ENCODE assay signal across 31 cellular contexts in the genomic region with DNA sequence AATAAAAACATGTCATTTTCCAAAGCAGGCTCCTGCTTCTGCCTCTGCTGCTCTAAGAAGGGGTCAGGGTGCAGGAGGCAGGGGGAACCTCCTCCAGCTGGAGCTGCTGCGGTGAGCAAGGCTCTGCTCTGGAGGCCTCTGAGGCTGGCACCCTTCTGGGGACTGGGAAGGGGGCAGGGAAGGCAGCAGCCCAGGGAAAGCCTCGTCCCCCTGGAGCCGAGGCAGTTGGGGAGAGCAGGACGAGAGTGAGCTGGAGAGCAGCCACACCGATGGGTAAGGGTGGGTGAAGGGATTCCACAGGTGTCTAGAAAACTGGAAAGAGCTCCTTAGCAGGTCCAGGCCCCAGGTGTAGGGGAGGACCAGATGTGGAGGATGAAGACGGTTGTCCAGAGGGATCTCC. TPM values are rescaled to one million over a fixed set of nuclear protein-coding genes. Genes with fewer than 3 reads are reported as not detected.
"Had no signal": no experiment of that assay in that cellular context is flagged by ENCODE, and none has a peak within 500 bp of the region (broad histone marks: within the 10 kb centered on the region; RNA-seq: fewer than 3 reads in every experiment).

No MANE protein-coding gene starts in this region.

- H3K27me3 ChIP-seq: ascending aorta had no signal

- H3K36me3 ChIP-seq: ascending aorta, WERI-Rb-1 had no signal

- ATAC-seq: activated CD4-positive, alpha-beta T cell treated with anti-CD3 and anti-CD28 coated beads for 36 hours; activated CD4-positive, CD25-positive, alpha-beta regulatory T cell treated with anti-CD3 and anti-CD28 coated beads, Interleukin-2, amount 50 U/mL, for 24 hours; activated CD8-positive, alpha-beta memory T cell treated with anti-CD3 and anti-CD28 coated beads, Interleukin-2, amount 10 ng/mL, durations not matched to agents 7 days and 5 days; activated CD8-positive, alpha-beta T cell treated with anti-CD3 and anti-CD28 coated beads, Interleukin-2, amount 10 ng/mL, durations not matched to agents 7 days and 5 days; activated naive CD8-positive, alpha-beta T cell treated with anti-CD3 and anti-CD28 coated beads, Interleukin-2, amount 50 U/mL, for 24 hours; WTC11 had no signal

- H3K4me3 ChIP-seq: ascending aorta had no signal

- DNase-seq: activated CD4-positive, alpha-beta memory T cell treated with anti-CD3 and anti-CD28 coated beads, Interleukin-2, amount 10 ng/mL, durations not matched to agents 7 days and 5 days; activated CD4-positive, alpha-beta T cell treated with anti-CD3 and anti-CD28 coated beads for 1 hour; activated CD4-positive, alpha-beta T cell treated with anti-CD3 and anti-CD28 coated beads for 36 hours; activated CD4-positive, alpha-beta T cell treated with anti-CD3 and anti-CD28 coated beads for 48 hours; activated CD4-positive, alpha-beta T cell treated with anti-CD3 and anti-CD28 coated beads, Interleukin-2, amount 10 ng/mL, durations not matched to agents 7 days and 5 days; activated CD4-positive, alpha-beta T cell treated with anti-CD3 and anti-CD28 coated beads, Interleukin-2, amount 50 U/mL, for 48 hours; activated CD4-positive, CD25-positive, alpha-beta regulatory T cell; activated CD8-positive, alpha-beta memory T cell treated with anti-CD3 and anti-CD28 coated beads for 24 hours; activated CD8-positive, alpha-beta memory T cell treated with anti-CD3 and anti-CD28 coated beads, Interleukin-2, amount 10 ng/mL, durations not matched to agents 7 days and 5 days; activated CD8-positive, alpha-beta memory T cell treated with anti-CD3 and anti-CD28 coated beads, Interleukin-2, amount 50 U/mL, for 48 hours; activated CD8-positive, alpha-beta T cell treated with anti-CD3 and anti-CD28 coated beads, Interleukin-2, amount 10 ng/mL, durations not matched to agents 7 days and 5 days; activated effector memory CD4-positive, alpha-beta T cell treated with Interleukin-2 at 50 U/mL for 16 hours; activated gamma-delta T cell; activated naive CD4-positive, alpha-beta T cell treated with anti-CD3 and anti-CD28 coated beads, Interleukin-2, amount 10 ng/mL, durations not matched to agents 7 days and 5 days; activated naive CD4-positive, alpha-beta T cell treated with Interleukin-2 at 50 U/mL for 16 hours; activated naive CD8-positive, alpha-beta T cell treated with anti-CD3 and anti-CD28 coated beads, Interleukin-2, amount 10 ng/mL, durations not matched to agents 7 days and 5 days; activated naive CD8-positive, alpha-beta T cell treated with anti-CD3 and anti-CD28 coated beads, Interleukin-2, amount 50 U/mL, for 24 hours; activated T-cell treated with anti-CD3 and anti-CD28 coated beads, Interleukin-2, amount 50 U/mL, for 24 hours; activated T-cell treated with anti-CD3 and anti-CD28 coated beads, Interleukin-2, amount 50 U/mL, for 48 hours; amygdala; anterior cingulate cortex; caudate nucleus; SW 1271; T-helper 1 cell; T-helper 2 cell; T-helper 9 cell; WERI-Rb-1 had no signal

- H3K9me3 ChIP-seq: ascending aorta had no signal

- H3K4me1 ChIP-seq: ascending aorta had no signal

- H3K27ac ChIP-seq: ascending aorta, WERI-Rb-1 had no signal

RNA-seq across cellular contexts. Expression of gene CTAG2, which starts 2.0 kb away (rescaled TPM):
- total RNA-seq: activated CD4-positive, alpha-beta memory T cell treated with anti-CD3 and anti-CD28 coated beads, Interleukin-2, amount 10 ng/mL, durations not matched to agents 7 days and 5 days; activated CD4-positive, alpha-beta T cell treated with anti-CD3 and anti-CD28 coated beads for 36 hours; activated CD4-positive, alpha-beta T cell treated with anti-CD3 and anti-CD28 coated beads, Interleukin-2, amount 10 ng/mL, durations not matched to agents 7 days and 5 days; activated CD8-positive, alpha-beta T cell treated with anti-CD3 and anti-CD28 coated beads, Interleukin-2, amount 10 ng/mL, durations not matched to agents 7 days and 5 days; activated T-helper 2 cell treated with anti-CD3 and anti-CD28 coated beads, Interferon-gamma antibody, Interleukin-2, Interleukin-4, amounts not matched to agents 10 μg/mL and 5 μg/mL and 100 μg/mL, durations not matched to agents 14 hours and 24 hours and 36 hours; ascending aorta; WTC11 had no signal

RNA-seq across cellular contexts. Expression of gene CTAG1B, which starts 36.3 kb away (rescaled TPM):
- total RNA-seq: activated CD4-positive, alpha-beta memory T cell treated with anti-CD3 and anti-CD28 coated beads, Interleukin-2, amount 10 ng/mL, durations not matched to agents 7 days and 5 days; activated CD4-positive, alpha-beta T cell treated with anti-CD3 and anti-CD28 coated beads for 36 hours; activated CD4-positive, alpha-beta T cell treated with anti-CD3 and anti-CD28 coated beads, Interleukin-2, amount 10 ng/mL, durations not matched to agents 7 days and 5 days; activated CD8-positive, alpha-beta memory T cell treated with anti-CD3 and anti-CD28 coated beads, Interleukin-2, amount 10 ng/mL, durations not matched to agents 7 days and 5 days; activated CD8-positive, alpha-beta T cell treated with anti-CD3 and anti-CD28 coated beads, Interleukin-2, amount 10 ng/mL, durations not matched to agents 7 days and 5 days; activated naive CD8-positive, alpha-beta T cell treated with anti-CD3 and anti-CD28 coated beads, Interleukin-2, amount 10 ng/mL, durations not matched to agents 7 days and 5 days; activated T-helper 2 cell treated with anti-CD3 and anti-CD28 coated beads, Interferon-gamma antibody, Interleukin-2, Interleukin-4, amounts not matched to agents 10 μg/mL and 5 μg/mL and 100 μg/mL, durations not matched to agents 14 hours and 24 hours and 36 hours; ascending aorta; WTC11 had no signal
